8 cellular contexts compared by ENCODE assay signal in the genomic region with DNA sequence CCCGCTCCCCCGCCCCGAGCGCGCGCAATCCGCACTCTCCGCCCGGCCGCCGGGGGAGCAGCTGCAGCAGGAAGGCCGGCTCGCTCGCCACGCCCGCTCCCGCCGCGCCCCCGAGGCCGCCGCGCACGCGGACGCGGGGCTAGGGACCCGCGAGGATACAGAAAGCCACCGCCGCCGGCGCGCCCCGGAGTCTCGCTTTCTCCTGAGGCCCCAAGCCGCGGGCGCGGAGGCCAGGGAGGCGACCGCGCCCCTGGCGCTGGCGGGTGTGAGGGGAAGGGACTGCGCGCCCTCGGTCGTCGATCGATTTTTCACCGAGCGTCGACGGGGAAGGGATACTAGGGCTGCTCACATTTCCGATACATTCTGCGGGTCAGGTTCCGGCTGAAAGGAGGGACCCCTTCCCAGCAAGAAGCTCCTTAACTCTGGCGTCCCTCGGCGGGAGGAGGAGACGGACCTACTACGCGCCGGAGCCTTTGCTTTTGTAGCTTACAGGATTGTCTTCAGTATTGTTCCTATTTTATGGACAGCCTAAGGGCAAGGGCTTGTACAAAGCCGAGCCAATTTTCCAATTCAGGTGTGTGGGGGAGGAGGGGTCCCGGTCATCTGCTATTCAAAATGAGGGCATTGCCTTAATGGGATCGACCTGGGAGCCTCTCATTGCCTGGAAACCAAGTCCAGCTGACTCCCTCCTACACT. TPM values are rescaled to one million over a fixed set of nuclear protein-coding genes. Genes with fewer than 3 reads are reported as not detected.
DNase-seq lines count a peak whose midpoint lies in the region; ATAC-seq, FAIRE-seq and TF ChIP-seq lines count a peak whose summit lies in the region.

No MANE protein-coding gene starts in this region.

- H3F3A ChIP-seq in DOHH2 (ENCODE audit: control insufficient read depth, insufficient read depth), result peaks cover 15% of the 10 kb centered on the region

- H3K27me3 Mint-ChIP-seq in activated naive CD8-positive, alpha-beta T cell, result peaks cover 16% of the 10 kb centered on the region

- no peaks in the 10 kb centered on the region for H3K9me3 ChIP-seq in DOHH2 (ENCODE audit: control insufficient read depth, insufficient read depth, low read length)
- H3K9me3 ChIP-seq in SK-N-MC (ENCODE audit: low read depth, low read length), result no peaks in the 10 kb centered on the region
- no peaks in the 10 kb centered on the region for H3K9me3 ChIP-seq in pancreas
- H3K9me3 ChIP-seq in thyroid gland, result no peaks in the 10 kb centered on the region

- H3K36me3 ChIP-seq in DOHH2 (ENCODE audit: control insufficient read depth, low read length) (no peaks in the 10 kb centered on the region), SK-N-MC (ENCODE audit: insufficient read depth, low read length) (no peaks in the 10 kb centered on the region), pancreas (no peaks in the 10 kb centered on the region), thyroid gland (no peaks in the 10 kb centered on the region)

- peaks cover 29% of the 10 kb centered on the region for H3K4me1 Mint-ChIP-seq in activated naive CD8-positive, alpha-beta T cell (ENCODE audit: low read depth)

- peak; percentile 89 for DNase-seq in LoVo (ENCODE audit: low spot score)
- DNase-seq in SK-N-MC (ENCODE audit: low read depth, low spot score), result no peak
- DNase-seq in Right ventricle myocardium superior, result peak; percentile 91
- peak; percentile 75 to 90 (median 81) for DNase-seq in pancreas
- DNase-seq in thyroid gland, result peak; percentile 77 to 79

- H3K9me2 ChIP-seq in DOHH2 (replicated peaks; ENCODE audit: control insufficient read depth, low read length), result no peaks in the 10 kb centered on the region

- intact Hi-C loops in Right ventricle myocardium superior (cut with DNase I) (loop anchor here (5.0 to 10.0 kb wide), 3 partner anchors 147 to 256 kb away; no protein-coding TSS in a partner anchor), pancreas (cut with DNase I) (no loop called here), thyroid gland (cut with DNase I) (loop anchor here (10.0 kb wide), 3 partner anchors 73 to 193 kb away; no protein-coding TSS in a partner anchor)

- H3K4me3 Mint-ChIP-seq in activated naive CD8-positive, alpha-beta T cell, result peak overlapping the region; percentile 82

- H3K4me3 ChIP-seq in DOHH2 (ENCODE audit: low read length) (peak overlapping the region; percentile 80), SK-N-MC (peak overlapping the region; percentile 86), pancreas (peak overlapping the region; percentile 52 to 85 (median 81)), thyroid gland (replicated peaks in 1 of 3) (peak overlapping the region; percentile 9 to 87 (median 68))

- peak overlapping the region; percentile 22 for H3K27ac Mint-ChIP-seq in activated naive CD8-positive, alpha-beta T cell

- peak overlapping the region; percentile 66 for H3K9ac ChIP-seq in SK-N-MC (ENCODE audit: insufficient read length)

- H3K36me3 Mint-ChIP-seq in activated naive CD8-positive, alpha-beta T cell, result peaks cover under 1% of the 10 kb centered on the region

- 0 to 1% methylated on average over 49 to 68 of the region's 68 CpGs for WGBS in pancreas, 2 donors
- 0 to 2% methylated on average over 18 to 22 of the region's 68 CpGs for WGBS in thyroid gland, 2 donors

- H3K4me2 ChIP-seq in DOHH2 (ENCODE audit: low read length), result peak overlapping the region; percentile 68

- H3K9me3 Mint-ChIP-seq in activated naive CD8-positive, alpha-beta T cell (ENCODE audit: low read depth), result no peaks in the 10 kb centered on the region

- no peaks in the 10 kb centered on the region; the same call in 1 of the 2 replicates for H4K20me1 ChIP-seq in DOHH2 (ENCODE audit: control insufficient read depth, insufficient read depth, low read depth, low read length)

- no peak overlapping the region for H3K27ac ChIP-seq in DOHH2 (ENCODE audit: low read depth, low read length)
- H3K27ac ChIP-seq in SK-N-MC, result no peak overlapping the region
- peak overlapping the region; percentile 56 to 85 (median 73) for H3K27ac ChIP-seq in pancreas
- H3K27ac ChIP-seq in thyroid gland, result peak overlapping the region; percentile 75 to 90 (median 82)

- H3K27me3 ChIP-seq in DOHH2 (ENCODE audit: control insufficient read depth, low read length) (peaks cover 28% of the 10 kb centered on the region), pancreas (no peaks in the 10 kb centered on the region), thyroid gland (no peaks in the 10 kb centered on the region)

- peak; percentile 38 to 82 for TF ChIP-seq POLR2A in thyroid gland (IDR thresholded peaks at IDR 0.05)

- no peaks in the 10 kb centered on the region for H3K79me2 ChIP-seq in DOHH2 (ENCODE audit: control insufficient read depth, low read length)

- H3K4me1 ChIP-seq in DOHH2 (ENCODE audit: control insufficient read depth, low read length), result peaks cover 30% of the 10 kb centered on the region
- peaks cover 0 to 16% (median 8%) of the 10 kb centered on the region in 3 donors for H3K4me1 ChIP-seq in pancreas
- H3K4me1 ChIP-seq in thyroid gland, result peaks cover 24 to 27% of the 10 kb centered on the region in 2 donors

- ATAC-seq in GM21825 (IDR thresholded peaks at IDR 0.05; ENCODE audit: unreplicated experiment) (peak; percentile 56), Right ventricle myocardium superior (ENCODE audit: poor library complexity) (peak; percentile 73), pancreas (peak; percentile 75 to 87 (median 78))

- no peak for FAIRE-seq in pancreas (lab: Jason Lieb, UNC)

- TF ChIP-seq CTCF in DOHH2 (IDR thresholded peaks at IDR 0.05; ENCODE audit: low read depth, low read length, poor library complexity, severe bottlenecking), result no peak
- peak in 1 of 4 donors; percentile 8 for TF ChIP-seq CTCF in pancreas (IDR thresholded peaks at IDR 0.05)
- peak in 3 of 6 experiments; percentile 40 to 44 (median 43) for TF ChIP-seq CTCF in thyroid gland (IDR thresholded peaks at IDR 0.05)

RNA-seq across cellular contexts. Expression of a gene that starts 0.4 kb away (rescaled TPM):
- total RNA-seq in Right ventricle myocardium superior, result 14.9 TPM
- 10 to 100 TPM in 3 of 6 donors, 1 to 10 TPM in 3; 6.7 to 17.8 (median 10.4) TPM for total RNA-seq in pancreas
- 1 to 10 TPM; 3.1 to 3.3 TPM for polyA plus RNA-seq in pancreas
- 10 to 100 TPM in 2 of 4 donors, 1 to 10 TPM in 2; 8.1 to 18.1 (median 13.4) TPM for total RNA-seq in thyroid gland

Comparison
In these comparisons a context has a peak if more than half of its experiments do, and no peak if none do; other contexts are left out.
1. H3K27ac ChIP-seq: peak in pancreas (4 of 4) and thyroid gland (3 of 3); none in DOHH2 (single experiment) and SK-N-MC (single experiment).
2. intact Hi-C loops: an anchor here in Right ventricle myocardium superior (5.0 to 10.0 kb wide) and thyroid gland (10.0 kb wide); none called in pancreas.
3. Peak in every context shown above with its lines, with median percentiles within 50 percentile points of each other: H3K4me3 ChIP-seq and ATAC-seq.